In genomic region chr19:4343056-4343844, GRCh38 we compare ENCODE assay signal across 8 cellular contexts. TPM values are rescaled to one million over a fixed set of nuclear protein-coding genes. Genes with fewer than 3 reads are reported as not detected.
DNase-seq lines count a peak whose midpoint lies in the region; ATAC-seq lines count a peak whose summit lies in the region.

Gene MPND, plus strand, starts transcription at chr19:4343562. Its CDS starts 32 bp downstream, at chr19:4343594.

- POLR2A ChIA-PET in activated CD8-positive, alpha-beta T cell treated with anti-CD3 and anti-CD28 coated beads, Interleukin-2, amount 10 ng/mL, durations not matched to agents 7 days and 5 days (lab: Charles Lee) = interaction anchor here (0.7 to 2.5 kb wide), 14 partner anchors 9 to 358 kb away, joined by 3 to 13 read pairs (median 5); partner anchors contain the start of genes CHAF1A, EEF2, SH3GL1 and TMIGD2

- peak within 1 kb of the TSS; percentile 94 for H3K27ac Mint-ChIP-seq in activated CD8-positive, alpha-beta T cell treated with anti-CD3 and anti-CD28 coated beads, Interleukin-2, amount 10 ng/mL, durations not matched to agents 7 days and 5 days

- H3K27ac ChIP-seq in BLaER1 (peak within 1 kb of the TSS; percentile 90), ectodermal cell (ENCODE audit: insufficient read depth, low read depth, low read length, poor library complexity, severe bottlenecking) (peak within 1 kb of the TSS; percentile 98)

- H3K4me1 Mint-ChIP-seq in activated CD8-positive, alpha-beta T cell treated with anti-CD3 and anti-CD28 coated beads, Interleukin-2, amount 10 ng/mL, durations not matched to agents 7 days and 5 days (ENCODE audit: low read depth) = peaks cover 26% of the 10 kb centered on the region

- H3K4me2 ChIP-seq in BLaER1 = peak within 1 kb of the TSS; percentile 98

- H3K36me3 Mint-ChIP-seq in activated CD8-positive, alpha-beta T cell treated with anti-CD3 and anti-CD28 coated beads, Interleukin-2, amount 10 ng/mL, durations not matched to agents 7 days and 5 days (ENCODE audit: low read depth) = peaks cover 16% of the 10 kb centered on the region

- H3K36me3 ChIP-seq in BLaER1 = peaks cover 29% of the 10 kb centered on the region
- peaks cover 12% of the 10 kb centered on the region for H3K36me3 ChIP-seq in ectodermal cell (ENCODE audit: control insufficient read depth, insufficient read depth, low read length)

- 0% methylated on average over 80 of the region's 80 CpGs for WGBS in ectodermal cell, 2 experiments

- H3K4me3 Mint-ChIP-seq in activated CD8-positive, alpha-beta T cell treated with anti-CD3 and anti-CD28 coated beads, Interleukin-2, amount 10 ng/mL, durations not matched to agents 7 days and 5 days = peak within 1 kb of the TSS; percentile 89

- peak within 1 kb of the TSS; percentile 84 for H3K9ac ChIP-seq in BLaER1

- H3K4me1 ChIP-seq in BLaER1 = peaks cover 25% of the 10 kb centered on the region
- peaks cover 12% of the 10 kb centered on the region for H3K4me1 ChIP-seq in ectodermal cell (ENCODE audit: control insufficient read depth, insufficient read depth, low read length)

- H3K9me3 Mint-ChIP-seq in activated CD8-positive, alpha-beta T cell treated with anti-CD3 and anti-CD28 coated beads, Interleukin-2, amount 10 ng/mL, durations not matched to agents 7 days and 5 days (ENCODE audit: insufficient read depth) = no peaks in the 10 kb centered on the region

- H3K27me3 ChIP-seq in BLaER1 (no peaks in the 10 kb centered on the region), ectodermal cell (ENCODE audit: control insufficient read depth, insufficient read depth, low read length, poor library complexity, severe bottlenecking) (no peaks in the 10 kb centered on the region)

- H3K4me3 ChIP-seq in BLaER1 (peak within 1 kb of the TSS; percentile 73), ectodermal cell (ENCODE audit: insufficient read depth, low read depth, low read length) (peak within 1 kb of the TSS; percentile 75)

- H3K27me3 Mint-ChIP-seq in activated CD8-positive, alpha-beta T cell treated with anti-CD3 and anti-CD28 coated beads, Interleukin-2, amount 10 ng/mL, durations not matched to agents 7 days and 5 days (ENCODE audit: low read depth) = no peaks in the 10 kb centered on the region

- CTCF ChIA-PET in activated CD8-positive, alpha-beta T cell treated with anti-CD3 and anti-CD28 coated beads, Interleukin-2, amount 10 ng/mL, durations not matched to agents 7 days and 5 days (lab: Charles Lee) = interaction anchor here (0.8 to 4.2 kb wide), 19 partner anchors 10 to 448 kb away, joined by 3 to 54 read pairs (median 6); partner anchors contain the start of genes CHAF1A, FEM1A, FSD1 and SH3GL1

- DNase-seq in GM19240 (ENCODE audit: insufficient read length, low spot score) (peak; percentile 79), NCI-H82 (lab: John Stamatoyannopoulos, UW) (peak; percentile 88), medulla oblongata (ENCODE audit: extremely low spot score) (peak; percentile 97)
- DNase-seq in activated CD8-positive, alpha-beta T cell treated with anti-CD3 and anti-CD28 coated beads, Interleukin-2, amount 10 ng/mL, durations not matched to agents 7 days and 5 days = peak; percentile 95
- peak; percentile 85 for DNase-seq in stimulated activated CD8-positive, alpha-beta memory T cell treated with anti-CD3 and anti-CD28 coated beads, Interleukin-12 subunit alpha, Interleukin-12 subunit beta, amount 100 ng/mL, for 1 hour (ENCODE audit: low read depth)

- ATAC-seq in HG03457 (IDR thresholded peaks at IDR 0.05; ENCODE audit: unreplicated experiment) = peak; percentile 37
- ATAC-seq in activated CD8-positive, alpha-beta T cell treated with anti-CD3 and anti-CD28 coated beads, Interleukin-2, amount 10 ng/mL, durations not matched to agents 7 days and 5 days = peak; percentile 74

- H3K9me3 ChIP-seq in BLaER1 (no peaks in the 10 kb centered on the region), ectodermal cell (ENCODE audit: control insufficient read depth, low read length) (no peaks in the 10 kb centered on the region)

- H4K20me1 ChIP-seq in BLaER1 = peaks cover 5% of the 10 kb centered on the region; the same call in 1 of the 2 replicates

RNA-seq across cellular contexts. Expression of gene MPND, which starts in this region (rescaled TPM):
- total RNA-seq in activated CD8-positive, alpha-beta T cell treated with anti-CD3 and anti-CD28 coated beads, Interleukin-2, amount 10 ng/mL, durations not matched to agents 7 days and 5 days = 10 to 100 TPM; 26.0 to 27.6 TPM
- polyA plus RNA-seq in ectodermal cell (2013, experiment 1 of 4) = 36.6 TPM
- 42.0 TPM for polyA plus RNA-seq in ectodermal cell (2013, experiment 2 of 4)
- polyA plus RNA-seq in ectodermal cell (2013, experiment 3 of 4) = 29.8 TPM
- polyA plus RNA-seq in ectodermal cell (2013, experiment 4 of 4) = 33.9 TPM

Comparison
In these comparisons a context has a peak if more than half of its experiments do, and no peak if none do; other contexts are left out.
1. Peak in every context shown above with its lines: DNase-seq, ATAC-seq, H3K4me3 ChIP-seq and H3K27ac ChIP-seq.